9 cellular contexts compared by ENCODE assay signal in the genomic region with DNA sequence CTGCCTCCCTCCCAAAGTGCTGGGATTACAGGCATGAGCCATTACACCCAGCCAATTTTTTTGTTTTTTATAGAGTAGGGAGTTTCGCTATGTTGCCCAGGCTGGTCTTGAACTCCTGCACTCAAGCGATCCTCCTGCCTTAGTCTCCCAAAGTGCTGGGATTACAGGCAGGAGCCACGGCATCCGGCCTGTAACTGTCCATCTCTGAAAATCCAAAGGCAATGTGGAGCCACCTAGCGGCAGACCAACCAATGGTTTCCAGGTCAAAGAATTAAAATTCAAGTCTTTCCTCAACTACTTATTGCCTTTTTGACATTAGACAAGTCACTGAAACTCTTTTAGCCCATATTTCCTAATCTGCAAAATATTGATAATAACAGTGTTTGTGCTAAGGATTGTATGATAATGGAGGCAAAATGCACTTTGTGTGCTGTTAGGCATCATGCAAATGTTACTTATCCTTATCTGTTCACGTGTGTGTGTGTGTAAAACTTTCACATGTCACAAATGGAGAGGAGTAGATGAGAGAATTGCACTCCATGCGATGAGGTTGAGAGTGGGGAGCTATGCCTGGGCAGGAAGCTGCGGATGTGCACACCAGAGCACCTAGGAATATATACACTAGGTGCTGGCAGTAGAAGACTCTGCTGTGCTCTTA. TPM values are rescaled to one million over a fixed set of nuclear protein-coding genes. Genes with fewer than 3 reads are reported as not detected.
A peak's percentile ranks its signal among the peaks of the same experiment; 100 is the strongest.
DNase-seq lines count a peak whose midpoint lies in the region; ATAC-seq, FAIRE-seq and TF ChIP-seq lines count a peak whose summit lies in the region.
"Had no signal": no experiment of that assay in that cellular context is flagged by ENCODE, and none has a peak within 500 bp of the region (broad histone marks: within the 10 kb centered on the region; RNA-seq: fewer than 3 reads in every experiment).

No MANE protein-coding gene starts in this region.

- H3K36me3 ChIP-seq in bronchial epithelial cell (ENCODE audit: control insufficient read depth, insufficient read depth, low read length) (no peaks in the 10 kb centered on the region), left lung (no peaks in the 10 kb centered on the region)

- ATAC-seq in GM18867 (IDR thresholded peaks at IDR 0.05; ENCODE audit: unreplicated experiment) (peak; percentile 67), HG03565 (IDR thresholded peaks at IDR 0.05; ENCODE audit: unreplicated experiment) (peak; percentile 53), left lung (peak; percentile 60)
- peak; percentile 45 for ATAC-seq in stimulated activated naive CD8-positive, alpha-beta T cell treated with anti-CD3 and anti-CD28 coated beads, Interleukin-15, amount 100 ng/mL, for 72 hours

- H3K27ac ChIP-seq in C4-2B (no peak overlapping the region), left lung (no peak overlapping the region)

- no peak overlapping the region for H3K4me3 Mint-ChIP-seq in stimulated activated naive CD8-positive, alpha-beta T cell treated with anti-CD3 and anti-CD28 coated beads, Interleukin-15, amount 100 ng/mL, for 72 hours

- peaks cover 11% of the 10 kb centered on the region for H3K27me3 Mint-ChIP-seq in stimulated activated naive CD8-positive, alpha-beta T cell treated with anti-CD3 and anti-CD28 coated beads, Interleukin-15, amount 100 ng/mL, for 72 hours

- no peaks in the 10 kb centered on the region for H3K4me1 Mint-ChIP-seq in stimulated activated naive CD8-positive, alpha-beta T cell treated with anti-CD3 and anti-CD28 coated beads, Interleukin-15, amount 100 ng/mL, for 72 hours

- no peak overlapping the region for H3K4me3 ChIP-seq in bronchial epithelial cell (ENCODE audit: low read depth, low read length)
- H3K4me3 ChIP-seq in left lung: no peak overlapping the region

- no peak overlapping the region for H3K27ac Mint-ChIP-seq in stimulated activated naive CD8-positive, alpha-beta T cell treated with anti-CD3 and anti-CD28 coated beads, Interleukin-15, amount 100 ng/mL, for 72 hours

- DNase-seq in SHP77 (lab: John Stamatoyannopoulos, UW) (peak; percentile 30 to 40), bronchial epithelial cell (ENCODE audit: low read depth) (peak; percentile 55), left lung (peak in 1 of 2 donors; percentile 50), cortex of kidney (lab: John Stamatoyannopoulos, UW) (no peak)
- DNase-seq in stimulated activated naive CD8-positive, alpha-beta T cell treated with anti-CD3 and anti-CD28 coated beads, Interleukin-15, amount 100 ng/mL, for 72 hours: peak; percentile 17 to 35

- FAIRE-seq in bronchial epithelial cell (lab: Jason Lieb, UNC): peak; percentile 18

- peaks cover 0 to 9% of the 10 kb centered on the region in 2 donors for H3K4me1 ChIP-seq in left lung

- TF ChIP-seq CTCF in C4-2B (conservative IDR thresholded peaks at IDR 0.05) (peak; percentile 81), bronchial epithelial cell (IDR thresholded peaks at IDR 0.05; ENCODE audit: insufficient read depth, low read length, severe bottlenecking) (peak; percentile 63), left lung (IDR thresholded peaks at IDR 0.05) (peak; percentile 48 to 65)

- intact Hi-C loops in left lung (cut with DNase I): no loop called here

- H3K9me3 Mint-ChIP-seq in stimulated activated naive CD8-positive, alpha-beta T cell treated with anti-CD3 and anti-CD28 coated beads, Interleukin-15, amount 100 ng/mL, for 72 hours: no peaks in the 10 kb centered on the region

- H3K9me3 ChIP-seq in left lung: no peaks in the 10 kb centered on the region

- H3K27me3 ChIP-seq in bronchial epithelial cell (ENCODE audit: control insufficient read depth, insufficient read depth, low read length) (no peaks in the 10 kb centered on the region), left lung (no peaks in the 10 kb centered on the region)

RNA-seq across cellular contexts. Expression of gene COL8A1, which starts 48.7 kb away (rescaled TPM):
- total RNA-seq in bronchial epithelial cell: 2.7 and 3.9 TPM in 2 replicates
- total RNA-seq in left lung: 100 to 1,000 TPM in 1 of 2 donors, 10 to 100 TPM in 1; 74.1 to 283 TPM
- total RNA-seq: mononuclear cell had no signal

Comparison
In these comparisons a context has a peak if more than half of its experiments do, and no peak if none do; other contexts are left out.
1. RNA of gene COL8A1, which starts 48.7 kb away (total RNA-seq): 74.1 to 283 TPM in left lung; 2.7 to 3.9 TPM in bronchial epithelial cell; every median in the first group is over 10 times any median in the second.
2. Peak in every context shown above with its lines, with median percentiles within 50 percentile points of each other: CTCF ChIP-seq and ATAC-seq.